18 cellular contexts compared by ENCODE assay signal in the genomic region with DNA sequence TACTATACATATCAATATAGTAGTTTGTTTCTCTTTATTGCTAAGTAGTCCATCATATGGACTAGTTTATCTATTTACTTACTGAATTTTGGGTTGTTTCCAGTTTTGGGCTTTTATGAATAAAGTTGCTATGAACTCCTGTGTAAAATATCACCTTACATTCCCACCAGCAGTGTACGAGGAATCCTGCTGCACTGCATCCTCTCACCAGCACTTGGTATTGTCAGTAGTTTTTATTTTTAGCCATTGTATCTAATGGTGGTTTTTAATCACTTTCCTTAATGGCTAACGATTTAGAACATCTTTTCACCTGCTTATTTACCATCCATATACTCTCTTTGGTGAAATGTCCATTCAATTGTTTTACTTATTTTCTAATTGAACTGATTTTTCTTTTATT. TPM values are rescaled to one million over a fixed set of nuclear protein-coding genes. Genes with fewer than 3 reads are reported as not detected.
"Had no signal": no experiment of that assay in that cellular context is flagged by ENCODE, and none has a peak within 500 bp of the region (broad histone marks: within the 10 kb centered on the region; RNA-seq: fewer than 3 reads in every experiment).

No MANE protein-coding gene starts in this region.

- H3K9me3 ChIP-seq: heart right ventricle, prostate gland, upper lobe of left lung had no signal

- H3K4me3 Mint-ChIP-seq: activated CD4-positive, alpha-beta T cell treated with anti-CD3 and anti-CD28 coated beads for 36 hours; activated naive CD4-positive, alpha-beta T cell treated with anti-CD3 and anti-CD28 coated beads for 36 hours; activated T-cell treated with anti-CD3 and anti-CD28 coated beads, Interleukin-2, amount 50 U/mL, for 4 hours; mesothelial cell of epicardium; natural killer cell had no signal

- H3K27me3 ChIP-seq: heart right ventricle, upper lobe of left lung had no signal

- ATAC-seq: activated CD4-positive, alpha-beta T cell treated with anti-CD3 and anti-CD28 coated beads for 36 hours; activated T-cell treated with anti-CD3 and anti-CD28 coated beads, Interleukin-2, amount 50 U/mL, for 4 hours; natural killer cell had no signal

- DNase-seq: activated CD4-positive, alpha-beta T cell treated with anti-CD3 and anti-CD28 coated beads for 36 hours; activated CD4-positive, alpha-beta T cell treated with anti-CD3 and anti-CD28 coated beads, Interleukin-2, amount 50 U/mL, for 4 hours; activated CD8-positive, alpha-beta memory T cell treated with anti-CD3 and anti-CD28 coated beads for 24 hours; activated CD8-positive, alpha-beta memory T cell treated with anti-CD3 and anti-CD28 coated beads, Interleukin-2, amount 50 U/mL, for 4 hours; activated naive CD4-positive, alpha-beta T cell treated with anti-CD3 and anti-CD28 coated beads for 36 hours; activated T-cell treated with anti-CD3 and anti-CD28 coated beads, Interleukin-2, amount 50 U/mL, for 4 hours; amygdala; heart right ventricle; natural killer cell; stimulated activated CD4-positive, alpha-beta T cell treated with anti-CD3 and anti-CD28 coated beads, Interleukin-4, amount 100 ng/mL, for 24 hours; stimulated activated naive CD4-positive, alpha-beta T cell treated with Interleukin-2 at 50 U/mL for 16 hours; upper lobe of left lung had no signal

- H3K27ac ChIP-seq: epithelial cell of prostate, heart right ventricle, prostate gland, upper lobe of left lung had no signal

- H3K4me3 ChIP-seq: heart right ventricle, prostate gland, upper lobe of left lung had no signal

- H3K4me1 ChIP-seq: prostate gland had no signal

- H3K4me1 Mint-ChIP-seq: mesothelial cell of epicardium had no signal

- H3K9me3 Mint-ChIP-seq: activated naive CD4-positive, alpha-beta T cell treated with anti-CD3 and anti-CD28 coated beads for 36 hours; activated T-cell treated with anti-CD3 and anti-CD28 coated beads, Interleukin-2, amount 50 U/mL, for 4 hours; mesothelial cell of epicardium; natural killer cell had no signal

- H3K27ac Mint-ChIP-seq: activated CD4-positive, alpha-beta T cell treated with anti-CD3 and anti-CD28 coated beads for 36 hours; activated naive CD4-positive, alpha-beta T cell treated with anti-CD3 and anti-CD28 coated beads for 36 hours; mesothelial cell of epicardium had no signal

- H3K36me3 ChIP-seq: prostate gland had no signal

- H3K27me3 Mint-ChIP-seq: activated CD4-positive, alpha-beta T cell treated with anti-CD3 and anti-CD28 coated beads for 36 hours had no signal

RNA-seq across cellular contexts. Expression of a gene that starts 44.0 kb away (rescaled TPM):
- total RNA-seq: activated CD4-positive, alpha-beta T cell treated with anti-CD3 and anti-CD28 coated beads for 36 hours; activated naive CD4-positive, alpha-beta T cell treated with anti-CD3 and anti-CD28 coated beads for 36 hours; activated T-cell treated with anti-CD3 and anti-CD28 coated beads, Interleukin-2, amount 50 U/mL, for 4 hours; bronchial epithelial cell; fibroblast of villous mesenchyme had no signal
- polyA plus RNA-seq: keratinocyte had no signal
